In the genomic region with DNA sequence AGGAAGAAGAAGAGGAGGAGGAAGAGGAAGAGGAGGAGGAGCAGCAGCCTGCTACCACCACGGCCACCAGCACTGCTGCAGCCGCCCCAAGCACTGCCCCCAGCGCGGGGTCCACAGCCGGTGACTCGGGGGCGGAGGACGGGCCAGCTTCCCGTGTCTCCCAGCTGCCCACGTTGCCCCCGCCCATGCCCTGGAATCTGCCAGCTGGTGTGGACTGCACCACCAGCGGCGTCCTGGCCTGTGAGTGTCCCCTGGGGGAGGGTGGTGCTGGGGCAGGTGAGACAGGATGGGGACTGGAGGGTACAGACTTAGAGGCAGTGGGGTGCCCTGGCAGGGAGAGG, we compare ENCODE assay signal across 28 cellular contexts.
"Had no signal": no experiment of that assay in that cellular context is flagged by ENCODE, and none has a peak within 500 bp of the region (broad histone marks: within the 10 kb centered on the region; RNA-seq: fewer than 3 reads in every experiment).

No MANE protein-coding gene starts in this region.

- H3K27me3 ChIP-seq: esophagus muscularis mucosa, heart right ventricle, right atrium auricular region, uterus had no signal

- H3K9me3 ChIP-seq: esophagus muscularis mucosa, heart right ventricle, left ventricle myocardium inferior, psoas muscle, right atrium auricular region, uterus had no signal

- H3K4me3 Mint-ChIP-seq: activated CD4-positive, alpha-beta memory T cell treated with anti-CD3 and anti-CD28 coated beads for 36 hours; activated CD4-positive, alpha-beta T cell treated with anti-CD3 and anti-CD28 coated beads, Interleukin-2, amount 10 ng/mL, durations not matched to agents 24 days and 14 days; activated naive CD4-positive, alpha-beta T cell treated with anti-CD3 and anti-CD28 coated beads, Interleukin-2, amount 50 U/mL, for 24 hours; activated naive CD8-positive, alpha-beta T cell treated with anti-CD3 and anti-CD28 coated beads, Interleukin-2, amount 50 U/mL, for 24 hours; activated T-helper 17 cell treated with anti-CD3 and anti-CD28 coated beads, Interleukin-2, amount 50 U/mL, for 72 hours; nephron progenitor cell; stimulated activated naive CD8-positive, alpha-beta T cell treated with anti-CD3 and anti-CD28 coated beads, Interleukin-15, Interleukin-2, amounts not matched to agents 100 ng/mL and 50 ng/mL, for 24 hours; T-helper 1 cell treated with Interleukin-12 subunit alpha and Interleukin-12 subunit beta and Interleukin-4 antibody, amounts not matched to agents 30 μg/mL and 1 μg/mL, for 36 hours; type B pancreatic cell had no signal

- H3K9ac ChIP-seq: parathyroid adenoma had no signal

- H3K4me3 ChIP-seq: esophagus muscularis mucosa, heart right ventricle, left ventricle myocardium inferior, psoas muscle, right atrium auricular region, uterus had no signal

- ATAC-seq: activated naive CD8-positive, alpha-beta T cell treated with anti-CD3 and anti-CD28 coated beads, Interleukin-2, amount 50 U/mL, for 24 hours; activated T-helper 17 cell treated with anti-CD3 and anti-CD28 coated beads, Interleukin-2, amount 50 U/mL, for 72 hours had no signal

- DNase-seq: activated CD4-positive, alpha-beta memory T cell treated with anti-CD3 and anti-CD28 coated beads for 36 hours; activated CD4-positive, alpha-beta T cell treated with anti-CD3 and anti-CD28 coated beads, Interleukin-2, amount 10 ng/mL, durations not matched to agents 24 days and 14 days; activated CD4-positive, CD25-positive, alpha-beta regulatory T cell treated with anti-CD3 and anti-CD28 coated beads, Interleukin-2, amount 50 U/mL, for 72 hours; activated CD8-positive, alpha-beta memory T cell treated with anti-CD3 and anti-CD28 coated beads, Interleukin-2, amount 50 U/mL, for 4 hours; activated naive CD8-positive, alpha-beta T cell treated with anti-CD3 and anti-CD28 coated beads, Interleukin-2, amount 50 U/mL, for 24 hours; amygdala; caudate nucleus; foreskin melanocyte; heart right ventricle; islet precursor cell; left ventricle myocardium inferior; naive B cell; nephron progenitor cell; occipital lobe; psoas muscle; stimulated activated CD4-positive, alpha-beta T cell treated with anti-CD3 and anti-CD28 coated beads, Interleukin-2, amount 100 ng/mL, for 48 hours; substantia nigra; T1000; uterus; WERI-Rb-1 had no signal

- H3K27ac Mint-ChIP-seq: activated CD4-positive, alpha-beta memory T cell treated with anti-CD3 and anti-CD28 coated beads for 36 hours; activated CD4-positive, alpha-beta T cell treated with anti-CD3 and anti-CD28 coated beads, Interleukin-2, amount 10 ng/mL, durations not matched to agents 24 days and 14 days; activated naive CD4-positive, alpha-beta T cell treated with anti-CD3 and anti-CD28 coated beads, Interleukin-2, amount 50 U/mL, for 24 hours; activated naive CD8-positive, alpha-beta T cell treated with anti-CD3 and anti-CD28 coated beads, Interleukin-2, amount 50 U/mL, for 24 hours; activated T-helper 17 cell treated with anti-CD3 and anti-CD28 coated beads, Interleukin-2, amount 50 U/mL, for 72 hours; nephron progenitor cell; stimulated activated naive CD8-positive, alpha-beta T cell treated with anti-CD3 and anti-CD28 coated beads, Interleukin-15, Interleukin-2, amounts not matched to agents 100 ng/mL and 50 ng/mL, for 24 hours; T-helper 1 cell treated with Interleukin-12 subunit alpha and Interleukin-12 subunit beta and Interleukin-4 antibody, amounts not matched to agents 30 μg/mL and 1 μg/mL, for 36 hours; type B pancreatic cell had no signal

- H2AFZ ChIP-seq: parathyroid adenoma had no signal

- H3K4me1 Mint-ChIP-seq: activated naive CD8-positive, alpha-beta T cell treated with anti-CD3 and anti-CD28 coated beads, Interleukin-2, amount 50 U/mL, for 24 hours; activated T-helper 17 cell treated with anti-CD3 and anti-CD28 coated beads, Interleukin-2, amount 50 U/mL, for 72 hours had no signal

- H3K9me3 Mint-ChIP-seq: activated CD4-positive, alpha-beta memory T cell treated with anti-CD3 and anti-CD28 coated beads for 36 hours; activated CD4-positive, alpha-beta T cell treated with anti-CD3 and anti-CD28 coated beads, Interleukin-2, amount 10 ng/mL, durations not matched to agents 24 days and 14 days; activated naive CD4-positive, alpha-beta T cell treated with anti-CD3 and anti-CD28 coated beads, Interleukin-2, amount 50 U/mL, for 24 hours; activated naive CD8-positive, alpha-beta T cell treated with anti-CD3 and anti-CD28 coated beads, Interleukin-2, amount 50 U/mL, for 24 hours; activated T-helper 17 cell treated with anti-CD3 and anti-CD28 coated beads, Interleukin-2, amount 50 U/mL, for 72 hours; naive B cell; nephron progenitor cell; stimulated activated naive CD8-positive, alpha-beta T cell treated with anti-CD3 and anti-CD28 coated beads, Interleukin-15, Interleukin-2, amounts not matched to agents 100 ng/mL and 50 ng/mL, for 24 hours; T-helper 1 cell treated with Interleukin-12 subunit alpha and Interleukin-12 subunit beta and Interleukin-4 antibody, amounts not matched to agents 30 μg/mL and 1 μg/mL, for 36 hours; type B pancreatic cell had no signal

- H3K4me1 ChIP-seq: esophagus muscularis mucosa, left ventricle myocardium inferior, parathyroid adenoma, psoas muscle, right atrium auricular region, uterus had no signal

- H3K36me3 ChIP-seq: uterus had no signal

- H3K27me3 Mint-ChIP-seq: activated CD4-positive, alpha-beta memory T cell treated with anti-CD3 and anti-CD28 coated beads for 36 hours; activated CD4-positive, alpha-beta T cell treated with anti-CD3 and anti-CD28 coated beads, Interleukin-2, amount 10 ng/mL, durations not matched to agents 24 days and 14 days; activated naive CD4-positive, alpha-beta T cell treated with anti-CD3 and anti-CD28 coated beads, Interleukin-2, amount 50 U/mL, for 24 hours; activated naive CD8-positive, alpha-beta T cell treated with anti-CD3 and anti-CD28 coated beads, Interleukin-2, amount 50 U/mL, for 24 hours; activated T-helper 17 cell treated with anti-CD3 and anti-CD28 coated beads, Interleukin-2, amount 50 U/mL, for 72 hours; naive B cell; stimulated activated naive CD8-positive, alpha-beta T cell treated with anti-CD3 and anti-CD28 coated beads, Interleukin-15, Interleukin-2, amounts not matched to agents 100 ng/mL and 50 ng/mL, for 24 hours; type B pancreatic cell had no signal

- H3K27ac ChIP-seq: esophagus muscularis mucosa, heart right ventricle, left ventricle myocardium inferior, parathyroid adenoma, psoas muscle, right atrium auricular region, uterus, WERI-Rb-1 had no signal
